ENCODE assay signal across 1 cellular context in the genomic region with DNA sequence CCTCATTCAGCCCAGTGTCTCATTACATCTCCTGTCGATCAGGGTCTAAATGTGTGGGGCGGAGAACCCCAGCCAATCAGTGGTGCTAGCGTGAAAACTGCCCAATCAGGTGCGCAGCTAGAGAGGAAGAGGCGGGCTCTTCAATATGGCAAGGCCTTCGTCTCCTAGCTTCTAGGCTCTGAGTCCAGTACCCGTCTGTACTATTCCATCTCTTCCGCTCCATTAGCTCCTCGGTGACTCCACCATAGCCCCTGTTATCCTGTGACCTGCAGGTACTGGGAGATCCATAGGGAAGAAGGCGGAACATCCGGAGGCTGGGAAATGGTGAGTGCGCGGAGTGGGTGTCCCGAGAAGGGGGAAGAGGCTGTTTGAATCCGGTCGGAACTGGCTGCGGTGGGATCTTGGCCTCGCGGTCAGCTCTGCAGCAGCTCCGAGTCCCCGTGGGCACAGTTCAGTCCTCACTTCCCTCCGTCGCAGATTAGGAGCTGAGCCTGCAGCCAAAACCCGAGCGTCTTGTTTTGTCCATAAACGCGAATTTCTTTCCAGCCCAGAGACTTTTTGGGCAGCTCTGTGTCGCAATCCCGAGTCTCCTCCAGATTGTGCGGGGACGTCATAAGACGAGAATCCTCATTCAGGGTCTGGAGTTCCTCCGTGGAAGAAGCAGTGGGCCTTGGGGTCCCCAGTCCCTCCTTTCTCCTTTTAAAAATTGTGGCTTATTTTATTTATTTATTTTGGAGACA.
TF ChIP-seq lines count a peak whose summit lies in the region.

A gene (plus strand): TSS at position 134 of the 740 bp plus-strand sequence. CDS start 188 bp downstream, at position 322.

TF ChIP-seq in K562, 482 proteins besides CTCF, POLR2A, EP300 and RAD21:
- TF ChIP-seq RBFOX2 (IDR thresholded peaks at IDR 0.05; ENCODE audit: low read depth, low read length) (no peak), NFYB (IDR thresholded peaks at IDR 0.05; ENCODE audit: extremely low read depth, insufficient read length) (peak; percentile 10), LARP7 (IDR thresholded peaks at IDR 0.05) (no peak), CBX1 (IDR thresholded peaks at IDR 0.05; ENCODE audit: low read depth) (no peak), ZNF121 (CRISPR knock-in tag; conservative IDR thresholded peaks at IDR 0.05) (no peak), ZNF24 (IDR thresholded peaks at IDR 0.05) (no peak)
- TF ChIP-seq, protein P1, sequence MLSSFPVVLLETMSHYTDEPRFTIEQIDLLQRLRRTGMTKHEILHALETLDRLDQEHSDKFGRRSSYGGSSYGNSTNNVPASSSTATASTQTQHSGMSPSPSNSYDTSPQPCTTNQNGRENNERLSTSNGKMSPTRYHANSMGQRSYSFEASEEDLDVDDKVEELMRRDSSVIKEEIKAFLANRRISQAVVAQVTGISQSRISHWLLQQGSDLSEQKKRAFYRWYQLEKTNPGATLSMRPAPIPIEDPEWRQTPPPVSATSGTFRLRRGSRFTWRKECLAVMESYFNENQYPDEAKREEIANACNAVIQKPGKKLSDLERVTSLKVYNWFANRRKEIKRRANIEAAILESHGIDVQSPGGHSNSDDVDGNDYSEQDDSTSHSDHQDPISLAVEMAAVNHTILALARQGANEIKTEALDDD (IDR thresholded peaks at IDR 0.05), result no peak
- TF ChIP-seq, protein P2, sequence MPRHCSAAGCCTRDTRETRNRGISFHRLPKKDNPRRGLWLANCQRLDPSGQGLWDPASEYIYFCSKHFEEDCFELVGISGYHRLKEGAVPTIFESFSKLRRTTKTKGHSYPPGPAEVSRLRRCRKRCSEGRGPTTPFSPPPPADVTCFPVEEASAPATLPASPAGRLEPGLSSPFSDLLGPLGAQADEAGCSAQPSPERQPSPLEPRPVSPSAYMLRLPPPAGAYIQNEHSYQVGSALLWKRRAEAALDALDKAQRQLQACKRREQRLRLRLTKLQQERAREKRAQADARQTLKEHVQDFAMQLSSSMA (CRISPR knock-in tag; IDR thresholded peaks at IDR 0.05), result no peak
